In the genomic region with DNA sequence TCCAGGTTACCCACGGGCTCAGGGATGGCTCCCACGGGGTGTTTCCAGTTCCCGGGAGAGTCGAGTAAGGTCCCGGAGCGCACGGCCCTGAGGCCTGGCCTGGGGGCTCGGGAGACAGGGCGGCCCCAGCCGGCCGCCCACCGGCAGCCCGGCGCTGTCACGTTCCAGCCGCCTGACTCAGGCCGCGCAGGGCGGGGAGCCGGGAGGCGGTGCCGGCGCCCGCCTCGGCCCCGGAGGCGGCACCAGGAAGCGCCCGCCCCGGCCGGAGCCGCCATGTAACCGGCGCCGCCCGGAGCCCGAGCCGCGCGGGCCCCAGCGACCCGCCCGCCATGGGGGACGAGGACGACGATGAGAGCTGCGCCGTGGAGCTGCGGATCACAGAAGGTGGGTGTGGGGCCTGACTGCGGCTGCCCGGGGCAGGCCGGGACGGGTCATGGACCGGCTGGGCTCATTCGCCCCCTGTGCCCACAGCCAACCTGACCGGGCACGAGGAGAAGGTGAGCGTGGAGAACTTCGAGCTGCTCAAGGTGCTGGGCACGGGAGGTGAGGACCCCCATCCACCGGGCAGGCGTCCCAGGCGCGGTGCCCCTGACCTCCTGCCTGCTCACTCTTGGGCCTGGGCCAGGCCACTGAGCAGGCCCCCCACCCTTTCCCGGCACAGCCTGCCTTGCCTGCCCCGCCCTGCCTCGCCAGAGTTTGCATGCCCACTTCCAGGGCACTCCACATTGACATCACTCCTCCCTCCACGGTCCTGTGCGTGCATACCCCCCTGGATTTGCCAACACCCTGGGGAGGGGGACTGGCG, we compare ENCODE assay signal across 8 cellular contexts. TPM values are rescaled to one million over a fixed set of nuclear protein-coding genes. Genes with fewer than 3 reads are reported as not detected.
DNase-seq lines count a peak whose midpoint lies in the region; ATAC-seq and TF ChIP-seq lines count a peak whose summit lies in the region.

A gene (plus strand): TSS at position 256 of the 805 bp plus-strand sequence. CDS start 74 bp downstream, at position 330.

- peak in 1 of 2 donors; percentile 72 for TF ChIP-seq POLR2A in heart left ventricle (IDR thresholded peaks at IDR 0.05)

- CTCF ChIA-PET in RWPE1 (lab: Yijun Ruan, JAX), result interaction anchor here (0.6 to 0.8 kb wide), 3 partner anchors 43 to 751 kb away, joined by 3 to 6 read pairs (median 4); no protein-coding TSS in a partner anchor

- ATAC-seq in HG03103 (IDR thresholded peaks at IDR 0.05; ENCODE audit: low read depth, unreplicated experiment) (peak; percentile 51), heart left ventricle (peak; percentile 33 to 84 (median 78))

- H3K27ac ChIP-seq in RWPE1 (peak within 1 kb of the TSS; percentile 98), angular gyrus (ENCODE audit: low read depth, low read length) (peak within 1 kb of the TSS; percentile 93), heart left ventricle (peak within 1 kb of the TSS; percentile 78 to 95 (median 92)), osteoblast (ENCODE audit: low read depth, low read length) (peak within 1 kb of the TSS; percentile 76)

- H3K4me3 ChIP-seq in heart left ventricle (peak within 1 kb of the TSS; percentile 68 to 94 (median 84)), osteoblast (ENCODE audit: insufficient read depth, low read length) (peak within 1 kb of the TSS; percentile 94)

- DNase-seq in NCI-H2196 (lab: John Stamatoyannopoulos, UW; ENCODE audit: unreplicated experiment) (peak; percentile 61), NCI-H2196 treated with DMSO at 0.1 percent for 48 hours (lab: John Stamatoyannopoulos, UW; ENCODE audit: unreplicated experiment) (no peak), RWPE1 (ENCODE audit: low spot score) (peak; percentile 82), heart left ventricle (peak; percentile 73 to 85 (median 74)), osteoblast (ENCODE audit: insufficient read length, low spot score, missing footprints) (peak; percentile 100), NCI-H2107 (lab: John Stamatoyannopoulos, UW) (no peak)

- WGBS in heart left ventricle, 4 donors, result 1 to 5% (median 2%) methylated on average over 13 to 70 of the region's 70 CpGs

- no peaks in the 10 kb centered on the region for H3K9me3 ChIP-seq in heart left ventricle
- H3K9me3 ChIP-seq in osteoblast (ENCODE audit: low read depth, low read length), result no peaks in the 10 kb centered on the region

- peaks cover 16% of the 10 kb centered on the region for H3K79me2 ChIP-seq in osteoblast (ENCODE audit: insufficient read depth, low read length)

- H3K4me1 ChIP-seq in heart left ventricle (peaks cover 3 to 47% (median 30%) of the 10 kb centered on the region in 12 donors), osteoblast (ENCODE audit: insufficient read depth, low read length) (peaks cover 27% of the 10 kb centered on the region)

- peak within 1 kb of the TSS; percentile 94 for H3K4me2 ChIP-seq in osteoblast (ENCODE audit: insufficient read depth, low read length)

- peak within 1 kb of the TSS; percentile 91 for H2AFZ ChIP-seq in osteoblast (ENCODE audit: low read length)

- H3K27me3 ChIP-seq in heart left ventricle, result no peaks in the 10 kb centered on the region
- H3K27me3 ChIP-seq in osteoblast (ENCODE audit: insufficient read depth, low read length), result no peaks in the 10 kb centered on the region

- POLR2A ChIA-PET in RWPE1 (lab: Yijun Ruan, JAX; ENCODE audit: low non-redundant PET), result interaction anchor here (0.7 to 3.2 kb wide), 2 partner anchors 31 to 42 kb away, joined by 3 to 19 read pairs; a partner anchor contains a TSS

- TF ChIP-seq CTCF in RWPE1 (conservative IDR thresholded peaks at IDR 0.05; ENCODE audit: low read depth) (no peak), heart left ventricle (IDR thresholded peaks at IDR 0.05) (peak in 1 of 12 donors; percentile 19), osteoblast (IDR thresholded peaks at IDR 0.05; ENCODE audit: extremely low read depth, low read depth, low read length) (no peak)

- peaks cover 5% of the 10 kb centered on the region for H4K20me1 ChIP-seq in osteoblast (ENCODE audit: insufficient read depth, low read length)

- peaks cover 0 to 38% (median 34%) of the 10 kb centered on the region in 9 donors for H3K36me3 ChIP-seq in heart left ventricle
- peaks cover 26% of the 10 kb centered on the region for H3K36me3 ChIP-seq in osteoblast (ENCODE audit: insufficient read depth, low read length)

- intact Hi-C loops in heart left ventricle (cut with DNase I), result loop anchor here in 4 of 10 donors (5.0 to 10.0 kb wide), 3 partner anchors 42 to 296 kb away; a partner anchor contains a TSS

RNA-seq across cellular contexts. Expression of the gene that starts here (rescaled TPM):
- 10 to 100 TPM; 12.8 to 32.5 (median 18.3) TPM for total RNA-seq in heart left ventricle
- 10 to 100 TPM; 15.0 to 30.4 TPM for polyA plus RNA-seq in heart left ventricle
- 35.9 and 39.4 TPM in 2 replicates for total RNA-seq in osteoblast

Comparison
In these comparisons a context has a peak if more than half of its experiments do, and no peak if none do; other contexts are left out.
1. DNase-seq: peak in NCI-H2196 (single experiment), RWPE1 (single experiment), heart left ventricle (5 of 5) and osteoblast (single experiment); none in NCI-H2196 treated with DMSO at 0.1 percent for 48 hours (single experiment) and NCI-H2107 (single experiment).
2. Peak in every context shown above with its lines, with median percentiles within 50 percentile points of each other: H3K27ac ChIP-seq.